Comparison of ENCODE assay signal across 1 cellular context in the genomic region with DNA sequence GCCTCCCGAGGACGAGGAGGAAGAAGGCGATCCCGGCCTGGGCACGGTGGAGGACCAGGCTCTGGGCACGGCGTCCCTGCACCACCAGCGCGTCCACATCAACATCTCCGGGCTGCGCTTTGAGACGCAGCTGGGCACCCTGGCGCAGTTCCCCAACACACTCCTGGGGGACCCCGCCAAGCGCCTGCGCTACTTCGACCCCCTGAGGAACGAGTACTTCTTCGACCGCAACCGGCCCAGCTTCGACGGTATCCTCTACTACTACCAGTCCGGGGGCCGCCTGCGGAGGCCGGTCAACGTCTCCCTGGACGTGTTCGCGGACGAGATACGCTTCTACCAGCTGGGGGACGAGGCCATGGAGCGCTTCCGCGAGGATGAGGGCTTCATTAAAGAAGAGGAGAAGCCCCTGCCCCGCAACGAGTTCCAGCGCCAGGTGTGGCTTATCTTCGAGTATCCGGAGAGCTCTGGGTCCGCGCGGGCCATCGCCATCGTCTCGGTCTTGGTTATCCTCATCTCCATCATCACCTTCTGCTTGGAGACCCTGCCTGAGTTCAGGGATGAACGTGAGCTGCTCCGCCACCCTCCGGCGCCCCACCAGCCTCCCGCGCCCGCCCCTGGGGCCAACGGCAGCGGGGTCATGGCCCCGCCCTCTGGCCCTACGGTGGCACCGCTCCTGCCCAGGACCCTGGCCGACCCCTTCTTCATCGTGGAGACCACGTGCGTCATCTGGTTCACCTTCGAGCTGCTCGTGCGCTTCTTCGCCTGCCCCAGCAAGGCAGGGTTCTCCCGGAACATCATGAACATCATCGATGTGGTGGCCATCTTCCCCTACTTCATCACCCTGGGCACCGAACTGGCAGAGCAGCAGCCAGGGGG.
A peak's percentile ranks its signal among the peaks of the same experiment; 100 is the strongest.
TF ChIP-seq lines count a peak whose summit lies in the region.

No MANE protein-coding gene starts in this region.

TF ChIP-seq in GM23338, 12 proteins besides CTCF, POLR2A, EP300 and RAD21 (continued from another document):
- TF ChIP-seq, protein P1, sequence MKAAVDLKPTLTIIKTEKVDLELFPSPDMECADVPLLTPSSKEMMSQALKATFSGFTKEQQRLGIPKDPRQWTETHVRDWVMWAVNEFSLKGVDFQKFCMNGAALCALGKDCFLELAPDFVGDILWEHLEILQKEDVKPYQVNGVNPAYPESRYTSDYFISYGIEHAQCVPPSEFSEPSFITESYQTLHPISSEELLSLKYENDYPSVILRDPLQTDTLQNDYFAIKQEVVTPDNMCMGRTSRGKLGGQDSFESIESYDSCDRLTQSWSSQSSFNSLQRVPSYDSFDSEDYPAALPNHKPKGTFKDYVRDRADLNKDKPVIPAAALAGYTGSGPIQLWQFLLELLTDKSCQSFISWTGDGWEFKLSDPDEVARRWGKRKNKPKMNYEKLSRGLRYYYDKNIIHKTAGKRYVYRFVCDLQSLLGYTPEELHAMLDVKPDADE (IDR thresholded peaks at IDR 0.05) = no peak
- TF ChIP-seq EZH2 (IDR thresholded peaks at IDR 0.05; ENCODE audit: low read depth, unreplicated experiment) = peak; percentile 0
